17 cellular contexts compared by ENCODE assay signal in genomic region chr12:58247633-58248032, GRCh38.
DNase-seq lines count a peak whose midpoint lies in the region; ATAC-seq, FAIRE-seq and TF ChIP-seq lines count a peak whose summit lies in the region.
"Had no signal": no experiment of that assay in that cellular context is flagged by ENCODE, and none has a peak within 500 bp of the region (broad histone marks: within the 10 kb centered on the region; RNA-seq: fewer than 3 reads in every experiment).

No MANE protein-coding gene starts in this region.

- no peak for TF ChIP-seq CTCF in natural killer cell (IDR thresholded peaks at IDR 0.05)
- peak; percentile 43 for TF ChIP-seq CTCF in brain microvascular endothelial cell (IDR thresholded peaks at IDR 0.05; ENCODE audit: low read depth, low read length, missing control alignments)
- no peak for TF ChIP-seq CTCF in MM.1S (IDR thresholded peaks at IDR 0.05; ENCODE audit: low read length)
- TF ChIP-seq CTCF in thyroid gland (IDR thresholded peaks at IDR 0.05) = no peak

- no peak overlapping the region for H3K27ac Mint-ChIP-seq in natural killer cell treated with Interleukin-12 subunit alpha and Interleukin-12 subunit beta and Interleukin-15 and Interleukin-18, amount 100 ng/mL, for 72 hours
- H3K27ac Mint-ChIP-seq in natural killer cell = no peak overlapping the region
- H3K27ac Mint-ChIP-seq: activated CD8-positive, alpha-beta memory T cell treated with anti-CD3 and anti-CD28 coated beads, Interleukin-2, amount 10 ng/mL, durations not matched to agents 7 days and 5 days; activated naive CD8-positive, alpha-beta T cell; stimulated activated naive B cell treated with anti-CD40 and anti-IgM and Interleukin-4, amounts not matched to agents 10 μg/mL and 1 μg/mL and 100 μg/mL, for 72 hours had no signal

- no peak for FAIRE-seq in urothelium cell line (lab: Jason Lieb, UNC)
- FAIRE-seq: RCC 7860 had no signal

- no peaks in the 10 kb centered on the region for H3K27me3 ChIP-seq in brain microvascular endothelial cell (replicated peaks)
- H3K27me3 ChIP-seq in MM.1S (replicated peaks; ENCODE audit: insufficient read depth, low read length) = no peaks in the 10 kb centered on the region
- no peaks in the 10 kb centered on the region for H3K27me3 ChIP-seq in thyroid gland

- no peak for TF ChIP-seq POLR2A in thyroid gland (IDR thresholded peaks at IDR 0.05)

- H3K4me3 ChIP-seq in brain microvascular endothelial cell (ENCODE audit: low read depth, low read length) (no peak overlapping the region), MM.1S (ENCODE audit: low read length) (no peak overlapping the region), thyroid gland (replicated peaks in 1 of 3) (no peak overlapping the region)

- no peak overlapping the region for H3K27ac ChIP-seq in brain microvascular endothelial cell
- H3K27ac ChIP-seq in MM.1S (ENCODE audit: low read length) = no peak overlapping the region
- no peak overlapping the region for H3K27ac ChIP-seq in thyroid gland

- H4K20me1 ChIP-seq in MM.1S (ENCODE audit: insufficient read depth, low read length) = no peaks in the 10 kb centered on the region

- in situ Hi-C loops in brain microvascular endothelial cell (cut with HindIII; ENCODE audit: low pct_ligation_motif_present, low sequenced_read_pairs) = no loop called here

- no peak overlapping the region for H2AFZ ChIP-seq in MM.1S (ENCODE audit: low read length)

- no peaks in the 10 kb centered on the region for H3K9me2 ChIP-seq in MM.1S (replicated peaks; ENCODE audit: insufficient read depth, low read length)

- intact Hi-C loops in natural killer cell (cut with micrococcal nuclease) (no loop called here), thyroid gland (cut with DNase I) (no loop called here)

- H3K79me2 ChIP-seq in MM.1S (ENCODE audit: low read length) = no peaks in the 10 kb centered on the region

- H3K36me3 Mint-ChIP-seq in natural killer cell treated with Interleukin-12 subunit alpha and Interleukin-12 subunit beta and Interleukin-15 and Interleukin-18, amount 100 ng/mL, for 72 hours = no peaks in the 10 kb centered on the region
- no peaks in the 10 kb centered on the region for H3K36me3 Mint-ChIP-seq in natural killer cell
- H3K36me3 Mint-ChIP-seq: activated CD8-positive, alpha-beta memory T cell treated with anti-CD3 and anti-CD28 coated beads, Interleukin-2, amount 10 ng/mL, durations not matched to agents 7 days and 5 days; activated naive CD8-positive, alpha-beta T cell; stimulated activated naive B cell treated with anti-CD40 and anti-IgM and Interleukin-4, amounts not matched to agents 10 μg/mL and 1 μg/mL and 100 μg/mL, for 72 hours had no signal

- H3K4me1 ChIP-seq in MM.1S (ENCODE audit: low read length) (no peaks in the 10 kb centered on the region), thyroid gland (no peaks in the 10 kb centered on the region)

- peak; percentile 9 to 50 for ATAC-seq in natural killer cell treated with Interleukin-12 subunit alpha and Interleukin-12 subunit beta and Interleukin-15 and Interleukin-18, amount 100 ng/mL, for 72 hours
- ATAC-seq in natural killer cell = no peak
- ATAC-seq: activated CD8-positive, alpha-beta memory T cell treated with anti-CD3 and anti-CD28 coated beads, Interleukin-2, amount 10 ng/mL, durations not matched to agents 7 days and 5 days; stimulated activated naive B cell treated with anti-CD40 and anti-IgM and Interleukin-4, amounts not matched to agents 10 μg/mL and 1 μg/mL and 100 μg/mL, for 72 hours had no signal

- H3K4me3 Mint-ChIP-seq in natural killer cell treated with Interleukin-12 subunit alpha and Interleukin-12 subunit beta and Interleukin-15 and Interleukin-18, amount 100 ng/mL, for 72 hours = no peak overlapping the region
- H3K4me3 Mint-ChIP-seq in natural killer cell = no peak overlapping the region
- H3K4me3 Mint-ChIP-seq: activated CD8-positive, alpha-beta memory T cell treated with anti-CD3 and anti-CD28 coated beads, Interleukin-2, amount 10 ng/mL, durations not matched to agents 7 days and 5 days; activated naive CD8-positive, alpha-beta T cell; stimulated activated naive B cell treated with anti-CD40 and anti-IgM and Interleukin-4, amounts not matched to agents 10 μg/mL and 1 μg/mL and 100 μg/mL, for 72 hours had no signal

- H3K4me2 ChIP-seq in MM.1S (ENCODE audit: low read depth, low read length) = no peak overlapping the region

- H3F3A ChIP-seq in MM.1S (ENCODE audit: insufficient read depth, low read length) = no peaks in the 10 kb centered on the region

- no peak overlapping the region for H3K9ac ChIP-seq in MM.1S (ENCODE audit: low read length)

- H3K27me3 Mint-ChIP-seq in natural killer cell treated with Interleukin-12 subunit alpha and Interleukin-12 subunit beta and Interleukin-15 and Interleukin-18, amount 100 ng/mL, for 72 hours = peaks cover 0 to 6% of the 10 kb centered on the region in 2 donors
- H3K27me3 Mint-ChIP-seq in natural killer cell (ENCODE audit: low read depth in 2 of 2) = peaks cover 0 to 5% of the 10 kb centered on the region in 2 donors
- H3K27me3 Mint-ChIP-seq: activated CD8-positive, alpha-beta memory T cell treated with anti-CD3 and anti-CD28 coated beads, Interleukin-2, amount 10 ng/mL, durations not matched to agents 7 days and 5 days had no signal

- H3K9me3 Mint-ChIP-seq in natural killer cell treated with Interleukin-12 subunit alpha and Interleukin-12 subunit beta and Interleukin-15 and Interleukin-18, amount 100 ng/mL, for 72 hours = no peaks in the 10 kb centered on the region
- H3K9me3 Mint-ChIP-seq in natural killer cell = peaks cover 0 to 2% of the 10 kb centered on the region in 2 donors
- H3K9me3 Mint-ChIP-seq: stimulated activated naive B cell treated with anti-CD40 and anti-IgM and Interleukin-4, amounts not matched to agents 10 μg/mL and 1 μg/mL and 100 μg/mL, for 72 hours had no signal

- no peaks in the 10 kb centered on the region for H3K36me3 ChIP-seq in brain microvascular endothelial cell (replicated peaks)
- no peaks in the 10 kb centered on the region for H3K36me3 ChIP-seq in MM.1S (replicated peaks; ENCODE audit: insufficient read depth, low read length)
- no peaks in the 10 kb centered on the region for H3K36me3 ChIP-seq in thyroid gland

- 89 to 94% methylated on average over 4 of the region's 4 CpGs for WGBS in thyroid gland, 2 donors

- no peaks in the 10 kb centered on the region for H3K9me3 ChIP-seq in MM.1S (replicated peaks; ENCODE audit: insufficient read depth, low read length)
- H3K9me3 ChIP-seq in thyroid gland = no peaks in the 10 kb centered on the region

- no peak for DNase-seq in natural killer cell treated with Interleukin-12 subunit alpha and Interleukin-12 subunit beta and Interleukin-15 and Interleukin-18, amount 100 ng/mL, for 72 hours (ENCODE audit: low spot score)
- DNase-seq in natural killer cell (no peak), NCI-H524 (lab: John Stamatoyannopoulos, UW) (peak; percentile 48 to 61), brain microvascular endothelial cell (no peak), urothelium cell line (ENCODE audit: low spot score) (peak; percentile 20), MM.1S (no peak), thyroid gland (no peak)
- DNase-seq in stimulated activated CD4-positive, alpha-beta T cell treated with anti-CD3 and anti-CD28 coated beads, Interleukin-2, amount 100 ng/mL, for 24 hours = no peak
- DNase-seq: activated CD8-positive, alpha-beta memory T cell treated with anti-CD3 and anti-CD28 coated beads, Interleukin-2, amount 10 ng/mL, durations not matched to agents 7 days and 5 days; cerebellar nuclear complex; GDM1; KG1; NCI-H2107; stimulated activated CD4-positive, alpha-beta T cell treated with anti-CD3 and anti-CD28 coated beads, Interleukin-4, amount 100 ng/mL, for 1 hour; stimulated activated naive B cell treated with anti-CD40 and anti-IgM and Interleukin-4, amounts not matched to agents 10 μg/mL and 1 μg/mL and 100 μg/mL, for 72 hours had no signal

- H3K4me1 Mint-ChIP-seq in natural killer cell treated with Interleukin-12 subunit alpha and Interleukin-12 subunit beta and Interleukin-15 and Interleukin-18, amount 100 ng/mL, for 72 hours (ENCODE audit: low read depth in 2 of 2) = no peaks in the 10 kb centered on the region
- no peaks in the 10 kb centered on the region for H3K4me1 Mint-ChIP-seq in natural killer cell
- H3K4me1 Mint-ChIP-seq: activated CD8-positive, alpha-beta memory T cell treated with anti-CD3 and anti-CD28 coated beads, Interleukin-2, amount 10 ng/mL, durations not matched to agents 7 days and 5 days; stimulated activated naive B cell treated with anti-CD40 and anti-IgM and Interleukin-4, amounts not matched to agents 10 μg/mL and 1 μg/mL and 100 μg/mL, for 72 hours had no signal

Comparison
In these comparisons a context has a peak if more than half of its experiments do, and no peak if none do; other contexts are left out.
1. ATAC-seq: peak in natural killer cell treated with Interleukin-12 subunit alpha and Interleukin-12 subunit beta and Interleukin-15 and Interleukin-18, amount 100 ng/mL, for 72 hours (2 of 2); none in natural killer cell (0 of 3).
2. DNase-seq: peak in NCI-H524 (2 of 2) and urothelium cell line (single experiment); none in natural killer cell treated with Interleukin-12 subunit alpha and Interleukin-12 subunit beta and Interleukin-15 and Interleukin-18, amount 100 ng/mL, for 72 hours (single experiment), natural killer cell (single experiment), brain microvascular endothelial cell (single experiment), stimulated activated CD4-positive, alpha-beta T cell treated with anti-CD3 and anti-CD28 coated beads, Interleukin-2, amount 100 ng/mL, for 24 hours (0 of 2), MM.1S (single experiment) and thyroid gland (0 of 2).